In the genomic region with DNA sequence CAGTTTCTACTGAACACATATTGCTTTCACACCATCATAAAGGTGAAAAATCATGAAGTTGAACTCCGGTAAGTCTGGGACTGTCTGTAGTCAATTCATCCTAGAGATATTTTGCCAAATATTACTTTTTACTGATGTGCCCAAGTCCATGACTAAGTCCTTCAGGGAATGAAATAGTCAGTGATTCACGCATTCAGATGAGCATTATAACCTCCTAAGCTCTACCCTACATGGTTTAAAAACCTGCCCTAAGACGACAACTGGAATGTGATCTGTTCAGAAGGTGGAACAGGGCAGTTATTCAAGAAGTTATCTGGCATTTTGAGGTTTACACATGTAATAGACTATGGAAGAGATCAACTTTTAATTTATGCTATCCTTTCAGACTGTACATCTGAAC, we compare ENCODE assay signal across 33 cellular contexts.
DNase-seq lines count a peak whose midpoint lies in the region; ATAC-seq and TF ChIP-seq lines count a peak whose summit lies in the region.
"Had no signal": no experiment of that assay in that cellular context is flagged by ENCODE, and none has a peak within 500 bp of the region (broad histone marks: within the 10 kb centered on the region; RNA-seq: fewer than 3 reads in every experiment).

No MANE protein-coding gene starts in this region.

- in situ Hi-C loops in astrocyte of the spinal cord (cut with HindIII; ENCODE audit: low sequenced_read_pairs), result no loop called here

- H3K4me3 ChIP-seq in astrocyte of the spinal cord (ENCODE audit: low read depth, low read length) (no peak overlapping the region), WERI-Rb-1 (ENCODE audit: low read depth, low read length) (no peak overlapping the region)
- H3K4me3 ChIP-seq: esophagus squamous epithelium, gastroesophageal sphincter, GM23338, hepatocyte, K562, MG63, prostate gland, transverse colon had no signal

- no peak for ATAC-seq in HG03520 (IDR thresholded peaks at IDR 0.05; ENCODE audit: unreplicated experiment)
- ATAC-seq: activated CD4-positive, alpha-beta T cell treated with anti-CD3 and anti-CD28 coated beads for 36 hours; activated CD8-positive, alpha-beta T cell treated with anti-CD3 and anti-CD28 coated beads, Interleukin-2, amount 10 ng/mL, durations not matched to agents 7 days and 5 days; gastroesophageal sphincter; GM23338; K562; left colon; natural killer cell treated with Interleukin-12 subunit alpha and Interleukin-12 subunit beta and Interleukin-15 and Interleukin-18, amount 100 ng/mL, for 72 hours; Panc1 had no signal

- H3K9me3 Mint-ChIP-seq in glutamatergic neuron (ENCODE audit: unreplicated experiment), result no peaks in the 10 kb centered on the region
- H3K9me3 Mint-ChIP-seq: activated naive CD4-positive, alpha-beta T cell treated with anti-CD3 and anti-CD28 coated beads, Interleukin-2, amount 50 U/mL, for 24 hours had no signal

- H3K27me3 ChIP-seq in WERI-Rb-1 (ENCODE audit: insufficient read depth, low read depth, severe bottlenecking), result no peaks in the 10 kb centered on the region
- H3K27me3 ChIP-seq: esophagus squamous epithelium, gastroesophageal sphincter, hepatocyte, MG63, transverse colon had no signal

- peaks cover 3% of the 10 kb centered on the region for H3K9me3 ChIP-seq in WERI-Rb-1 (ENCODE audit: severe bottlenecking)
- H3K9me3 ChIP-seq: esophagus squamous epithelium, gastroesophageal sphincter, prostate gland, transverse colon had no signal

- no peaks in the 10 kb centered on the region for H3K27me3 Mint-ChIP-seq in glutamatergic neuron (ENCODE audit: unreplicated experiment)
- H3K27me3 Mint-ChIP-seq: activated CD4-positive, alpha-beta T cell treated with anti-CD3 and anti-CD28 coated beads for 36 hours; activated naive CD4-positive, alpha-beta T cell treated with anti-CD3 and anti-CD28 coated beads, Interleukin-2, amount 50 U/mL, for 24 hours; CD8-positive, alpha-beta memory T cell; natural killer cell treated with Interleukin-12 subunit alpha and Interleukin-12 subunit beta and Interleukin-15 and Interleukin-18, amount 100 ng/mL, for 72 hours had no signal

- peak; percentile 43 for DNase-seq in EL
- DNase-seq in LHCN-M2 (ENCODE audit: low read depth), result peak; percentile 43
- peak; percentile 44 for DNase-seq in astrocyte of the spinal cord (ENCODE audit: low read depth, low spot score)
- DNase-seq in kidney tubule cell (ENCODE audit: low spot score), result peak; percentile 42
- no peak for DNase-seq in WERI-Rb-1
- no peak for DNase-seq in glutamatergic neuron
- DNase-seq in NCI-H1930 (lab: John Stamatoyannopoulos, UW), result no peak
- DNase-seq: activated CD4-positive, alpha-beta T cell treated with anti-CD3 and anti-CD28 coated beads for 36 hours; activated CD8-positive, alpha-beta T cell treated with anti-CD3 and anti-CD28 coated beads, Interleukin-2, amount 10 ng/mL, durations not matched to agents 7 days and 5 days; anterior cingulate cortex; caudate nucleus; CD8-positive, alpha-beta memory T cell; endodermal cell; esophagus squamous epithelium; left colon; MG63; NCI-H2029; NCI-H510A treated with DMSO at 0.1 percent for 48 hours; NK-92 treated with Interleukin-12 subunit alpha and Interleukin-12 subunit beta, amount 100 ng/mL, for 24 hours; occipital lobe; SIG-M5; stimulated activated CD4-positive, alpha-beta T cell treated with anti-CD3 and anti-CD28 coated beads, Interleukin-15, amount 100 ng/mL, for 24 hours; stimulated activated CD4-positive, alpha-beta T cell treated with anti-CD3 and anti-CD28 coated beads, Interleukin-4, amount 100 ng/mL, for 4 hours; transverse colon had no signal

- no peaks in the 10 kb centered on the region for H3K36me3 Mint-ChIP-seq in glutamatergic neuron (ENCODE audit: unreplicated experiment)
- H3K36me3 Mint-ChIP-seq: activated naive CD4-positive, alpha-beta T cell treated with anti-CD3 and anti-CD28 coated beads, Interleukin-2, amount 50 U/mL, for 24 hours; CD8-positive, alpha-beta memory T cell; natural killer cell treated with Interleukin-12 subunit alpha and Interleukin-12 subunit beta and Interleukin-15 and Interleukin-18, amount 100 ng/mL, for 72 hours had no signal

- H3K27ac ChIP-seq in WERI-Rb-1, result no peak overlapping the region
- H3K27ac ChIP-seq: esophagus squamous epithelium, hepatocyte, prostate gland, transverse colon had no signal

- H3K36me3 ChIP-seq in WERI-Rb-1, result no peaks in the 10 kb centered on the region
- H3K36me3 ChIP-seq: esophagus squamous epithelium, gastroesophageal sphincter, MG63, prostate gland, transverse colon had no signal

- H3K4me3 Mint-ChIP-seq in glutamatergic neuron (ENCODE audit: unreplicated experiment), result no peak overlapping the region
- H3K4me3 Mint-ChIP-seq: activated CD4-positive, alpha-beta T cell treated with anti-CD3 and anti-CD28 coated beads for 36 hours; activated CD8-positive, alpha-beta T cell treated with anti-CD3 and anti-CD28 coated beads, Interleukin-2, amount 10 ng/mL, durations not matched to agents 7 days and 5 days; activated naive CD4-positive, alpha-beta T cell treated with anti-CD3 and anti-CD28 coated beads, Interleukin-2, amount 50 U/mL, for 24 hours; CD8-positive, alpha-beta memory T cell; endodermal cell; GM23338; natural killer cell treated with Interleukin-12 subunit alpha and Interleukin-12 subunit beta and Interleukin-15 and Interleukin-18, amount 100 ng/mL, for 72 hours had no signal

- no peaks in the 10 kb centered on the region for H3K4me1 Mint-ChIP-seq in glutamatergic neuron (ENCODE audit: low read depth, unreplicated experiment)
- H3K4me1 Mint-ChIP-seq: activated CD4-positive, alpha-beta T cell treated with anti-CD3 and anti-CD28 coated beads for 36 hours; activated naive CD4-positive, alpha-beta T cell treated with anti-CD3 and anti-CD28 coated beads, Interleukin-2, amount 50 U/mL, for 24 hours; CD8-positive, alpha-beta memory T cell had no signal

- TF ChIP-seq CTCF in astrocyte of the spinal cord (IDR thresholded peaks at IDR 0.05; ENCODE audit: low read depth, low read length) (no peak), WERI-Rb-1 (IDR thresholded peaks at IDR 0.05; ENCODE audit: low read depth, low read length) (no peak), glutamatergic neuron (IDR thresholded peaks at IDR 0.05; ENCODE audit: partially characterized antibody, unreplicated experiment) (no peak)

- no peak overlapping the region for H3K27ac Mint-ChIP-seq in glutamatergic neuron (ENCODE audit: unreplicated experiment)
- H3K27ac Mint-ChIP-seq: activated CD4-positive, alpha-beta T cell treated with anti-CD3 and anti-CD28 coated beads for 36 hours; activated CD8-positive, alpha-beta T cell treated with anti-CD3 and anti-CD28 coated beads, Interleukin-2, amount 10 ng/mL, durations not matched to agents 7 days and 5 days; activated naive CD4-positive, alpha-beta T cell treated with anti-CD3 and anti-CD28 coated beads, Interleukin-2, amount 50 U/mL, for 24 hours; CD8-positive, alpha-beta memory T cell; endodermal cell; GM23338; natural killer cell treated with Interleukin-12 subunit alpha and Interleukin-12 subunit beta and Interleukin-15 and Interleukin-18, amount 100 ng/mL, for 72 hours had no signal

Comparison
In these comparisons a context has a peak if more than half of its experiments do, and no peak if none do; other contexts are left out.
1. DNase-seq: peak in EL (single experiment), LHCN-M2 (single experiment), astrocyte of the spinal cord (single experiment) and kidney tubule cell (single experiment); none in WERI-Rb-1 (single experiment), glutamatergic neuron (single experiment) and NCI-H1930 (0 of 2).